Comparison of ENCODE assay signal across 11 cellular contexts in the genomic region with DNA sequence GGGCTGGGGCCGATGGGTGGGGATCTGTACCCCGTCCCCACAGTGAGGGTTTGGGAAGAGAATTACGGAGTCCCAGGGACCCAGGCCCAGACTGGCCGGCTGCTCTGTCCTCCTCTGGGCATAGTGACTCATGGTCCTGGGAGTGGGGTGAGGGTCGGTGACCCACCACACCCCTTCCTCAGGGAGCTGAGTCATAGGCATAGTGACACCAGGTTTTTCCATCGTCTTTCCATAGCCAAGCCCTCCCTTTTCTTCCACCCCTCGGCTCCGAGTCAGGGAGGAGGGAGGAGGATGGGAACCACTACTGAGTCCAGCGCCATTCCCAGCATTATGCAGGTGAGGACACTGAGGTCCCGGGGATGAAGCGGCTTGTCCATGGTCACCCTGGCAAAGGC. TPM values are rescaled to one million over a fixed set of nuclear protein-coding genes. Genes with fewer than 3 reads are reported as not detected.
DNase-seq lines count a peak whose midpoint lies in the region; ATAC-seq, FAIRE-seq and TF ChIP-seq lines count a peak whose summit lies in the region.
"Had no signal": no experiment of that assay in that cellular context is flagged by ENCODE, and none has a peak within 500 bp of the region (broad histone marks: within the 10 kb centered on the region; RNA-seq: fewer than 3 reads in every experiment).

No MANE protein-coding gene starts in this region.

- H3F3A ChIP-seq in PC-9 (ENCODE audit: insufficient read depth, low read depth) = peaks cover 19% of the 10 kb centered on the region; the same call in 1 of the 2 replicates

- no peak for FAIRE-seq in A549 (lab: Jason Lieb, UNC)

- TF ChIP-seq RAD21 in A549 (conservative IDR thresholded peaks at IDR 0.05 in 1 of 2, IDR thresholded peaks at IDR 0.05 in 1 of 2) = no peak

- H3K36me3 ChIP-seq in PC-9 (ENCODE audit: low read depth) (no peaks in the 10 kb centered on the region), fibroblast of lung (ENCODE audit: control insufficient read depth, insufficient read depth, low read length) (peaks cover 1% of the 10 kb centered on the region)

- no peaks in the 10 kb centered on the region for H3K36me3 Mint-ChIP-seq in neural crest cell (ENCODE audit: low read depth)

- TF ChIP-seq POLR2A in A549 (IDR thresholded peaks at IDR 0.05; ENCODE audit: low read length) = no peak

- no peaks in the 10 kb centered on the region for H3K27me3 Mint-ChIP-seq in neural crest cell (ENCODE audit: low read depth)

- no peak for TF ChIP-seq EP300 in A549 (IDR thresholded peaks at IDR 0.05)

- H3K4me3 ChIP-seq in A549 = no peak overlapping the region
- peak overlapping the region; percentile 46; the same call in 1 of the 2 replicates for H3K4me3 ChIP-seq in PC-9
- no peak overlapping the region for H3K4me3 ChIP-seq in fibroblast of lung (replicated peaks in 1 of 4; ENCODE audit: control extremely low read depth in 1 of 4, insufficient read depth in 1 of 4, low read depth in 3 of 4, low read length in 4 of 4)

- intact Hi-C loops in PC-9 (cut with micrococcal nuclease; ENCODE audit: unreplicated experiment) = loop anchor here (2.0 kb wide), 2 partner anchors 32 to 68 kb away; no protein-coding TSS in a partner anchor

- no peaks in the 10 kb centered on the region for H3K27me3 ChIP-seq in PC-9 (ENCODE audit: insufficient read depth, low read depth)
- no peaks in the 10 kb centered on the region for H3K27me3 ChIP-seq in fibroblast of lung (ENCODE audit: control insufficient read depth, insufficient read depth, low read length)

- WGBS in A549 (ENCODE audit: missing lambda C conversion rate) = 50% methylated on average over 5 of the region's 11 CpGs

- peaks cover 5% of the 10 kb centered on the region for H3K4me1 Mint-ChIP-seq in neural crest cell

- DNase-seq in A549 (ENCODE audit: low read depth in 1 of 2, low spot score in 1 of 2) = no peak
- DNase-seq in PC-9 = peak; percentile 59 to 77
- peak; percentile 47 to 63 for DNase-seq in fibroblast of lung (ENCODE audit: low read depth in 2 of 2)
- DNase-seq in neural crest cell (ENCODE audit: low read depth, low spot score) = no peak
- no peak for DNase-seq in cerebellum (ENCODE audit: low spot score)
- no peak for DNase-seq in NCI-H1436 treated with DMSO at 0.1 percent for 48 hours (lab: John Stamatoyannopoulos, UW)
- DNase-seq: central memory CD4-positive, alpha-beta T cell had no signal

- H3K4me3 Mint-ChIP-seq in neural crest cell = no peak overlapping the region

- no peaks in the 10 kb centered on the region for H3K79me2 ChIP-seq in PC-9 (ENCODE audit: low read depth)
- no peaks in the 10 kb centered on the region for H3K79me2 ChIP-seq in fibroblast of lung (ENCODE audit: control insufficient read depth, insufficient read depth, low read length)

- peak overlapping the region; percentile 58 for H3K9ac ChIP-seq in fibroblast of lung (ENCODE audit: insufficient read depth, low read length)

- H3K27ac ChIP-seq in A549 = peak overlapping the region in 1 of 2 experiments; percentile 67; a peak in 3 of 6 replicates
- peak overlapping the region; percentile 91 for H3K27ac ChIP-seq in PC-9
- H3K27ac ChIP-seq in fibroblast of lung (ENCODE audit: insufficient read depth, low read length) = peak overlapping the region; percentile 82

- no peaks in the 10 kb centered on the region for H3K9me3 Mint-ChIP-seq in neural crest cell

- no peak for TF ChIP-seq CTCF in A549 (IDR thresholded peaks at IDR 0.05)
- no peak for TF ChIP-seq CTCF in PC-9 (conservative IDR thresholded peaks at IDR 0.05)
- TF ChIP-seq CTCF in fibroblast of lung (conservative IDR thresholded peaks at IDR 0.05 in 1 of 2, IDR thresholded peaks at IDR 0.05 in 1 of 2; ENCODE audit: low read depth in 1 of 2, low read length in 2 of 2) = no peak
- TF ChIP-seq CTCF in neural crest cell (conservative IDR thresholded peaks at IDR 0.05) = no peak

- no TSS peak for BruUV-seq in PC-9 (replicated peaks; lab: Mats Ljungman, UMichigan)

- H4K20me1 ChIP-seq in PC-9 (ENCODE audit: insufficient read depth) (no peaks in the 10 kb centered on the region), fibroblast of lung (ENCODE audit: control insufficient read depth, extremely low read depth, insufficient read depth, low read length) (no peaks in the 10 kb centered on the region)

- no peaks in the 10 kb centered on the region for H3K9me2 ChIP-seq in PC-9 (ENCODE audit: insufficient read depth)

- ATAC-seq in A549 (no peak), HG03457 (IDR thresholded peaks at IDR 0.05; ENCODE audit: unreplicated experiment) (no peak), HG02623 (IDR thresholded peaks at IDR 0.05; ENCODE audit: unreplicated experiment) (no peak)

- CTCF ChIA-PET in A549 (lab: Yijun Ruan, JAX) (interaction anchor here (0.9 to 2.3 kb wide), 5 partner anchors 12 to 73 kb away, joined by 3 to 12 read pairs (median 5); no protein-coding TSS in a partner anchor), PC-9 (lab: Charles Lee) (interaction anchor here (0.7 kb wide), 1 partner anchor 44 kb away, joined by 3 read pairs; no protein-coding TSS in a partner anchor)

- H3K9me3 ChIP-seq in A549 = no peaks in the 10 kb centered on the region
- no peaks in the 10 kb centered on the region for H3K9me3 ChIP-seq in PC-9 (ENCODE audit: insufficient read depth, low read depth)
- no peaks in the 10 kb centered on the region for H3K9me3 ChIP-seq in fibroblast of lung (ENCODE audit: control insufficient read depth, insufficient read depth, low read depth, low read length)

- peak overlapping the region; percentile 62 for H3K27ac Mint-ChIP-seq in neural crest cell (ENCODE audit: unreplicated experiment)

- H2AFZ ChIP-seq in PC-9 = peak overlapping the region; percentile 70
- no peak overlapping the region for H2AFZ ChIP-seq in fibroblast of lung (ENCODE audit: low read length)

- H3K4me2 ChIP-seq in A549 (peak overlapping the region; percentile 43; the same call in 2 of the 3 replicates), PC-9 (peak overlapping the region; percentile 87), fibroblast of lung (ENCODE audit: extremely low read depth, insufficient read depth, low read length) (peak overlapping the region; percentile 40)

- POLR2A ChIA-PET in A549 (lab: Yijun Ruan, JAX) = no interaction called here
- POLR2A ChIA-PET in PC-9 (lab: Charles Lee; ENCODE audit: unreplicated experiment) = interaction anchor here (0.5 to 0.6 kb wide), 3 partner anchors 67 to 138 kb away, joined by 3 to 6 read pairs (median 6); no protein-coding TSS in a partner anchor

- peaks cover 20% of the 10 kb centered on the region for H3K4me1 ChIP-seq in A549
- peaks cover 30% of the 10 kb centered on the region for H3K4me1 ChIP-seq in PC-9 (replicated peaks; ENCODE audit: insufficient read depth)
- peaks cover 23% of the 10 kb centered on the region for H3K4me1 ChIP-seq in fibroblast of lung (ENCODE audit: control insufficient read depth, extremely low read depth, insufficient read depth, low read length)

TF ChIP-seq in A549, 52 proteins besides CTCF, POLR2A, EP300 and RAD21 (continues in another document):
- TF ChIP-seq ESRRA (IDR thresholded peaks at IDR 0.05; ENCODE audit: borderline replicate concordance, low read length) (no peak), CEBPB (IDR thresholded peaks at IDR 0.05) (no peak), TFCP2L1 (CRISPR knock-in tag; IDR thresholded peaks at IDR 0.05) (no peak), MYC (IDR thresholded peaks at IDR 0.05; ENCODE audit: borderline replicate concordance, low read length) (no peak), SREBF2 (IDR thresholded peaks at IDR 0.05) (no peak), HDAC2 (IDR thresholded peaks at IDR 0.05) (no peak), MAZ (IDR thresholded peaks at IDR 0.05; ENCODE audit: borderline replicate concordance, low read depth, low read length) (no peak), BHLHE40 (IDR thresholded peaks at IDR 0.05; ENCODE audit: low read depth, low read length) (no peak), KDM1A (IDR thresholded peaks at IDR 0.05; ENCODE audit: low read depth) (no peak), FOSB (CRISPR knock-in tag; IDR thresholded peaks at IDR 0.05) (no peak), RFX5 (IDR thresholded peaks at IDR 0.05) (no peak), BCL3 (IDR thresholded peaks at IDR 0.05) (no peak), HOXB5 (CRISPR knock-in tag; IDR thresholded peaks at IDR 0.05) (no peak), RCOR1 (IDR thresholded peaks at IDR 0.05; ENCODE audit: low read depth, low read length) (no peak)

RNA-seq across cellular contexts. Expression of gene CYP21A2, which starts 8.9 kb away (rescaled TPM):
- polyA plus RNA-seq in A549 (2011; rRNA removed) = not detected in 2 replicates
- not detected in 2 replicates for polyA plus RNA-seq in A549 (2012; cell fraction: cytosol; rRNA removed)
- 0.04 TPM in 1 of 2 replicates, not detected in the other for polyA plus RNA-seq in A549 (2012; cell fraction: nucleus; rRNA removed)
- not detected in 3 replicates for polyA plus RNA-seq in A549 (2017; fragmentation: RNase III; extraction: RNeasy Plus Mini Kit Qiagen cat#74134 plus additional on column Dnase treatment)
- polyA minus RNA-seq in A549 (2011; rRNA and poly(A)+ RNA removed) = not detected in 2 replicates
- 0.33 TPM in 1 of 2 replicates, not detected in the other for total RNA-seq in PC-9 (2021)
- total RNA-seq in fibroblast of lung = not detected in 2 replicates
- not detected in 2 replicates for polyA plus RNA-seq in fibroblast of lung
- polyA plus RNA-seq in fibroblast of lung (2012) = 0.09 and 0.34 TPM in 2 replicates
- polyA minus RNA-seq in fibroblast of lung (ENCODE audit: low replicate concordance) = not detected in 2 replicates
- 0.23 TPM in 2 replicates for total RNA-seq in neural crest cell
- total RNA-seq in cerebellum = 1.6 TPM
- total RNA-seq: kidney epithelial cell, urinary bladder had no signal

RNA-seq across cellular contexts. Expression of gene C4B, which starts 32.5 kb away (rescaled TPM):
- polyA plus RNA-seq in A549 (2011; rRNA removed) (1.2 and 1.3 TPM in 2 replicates), A549 (2017; fragmentation: RNase III; extraction: RNeasy Plus Mini Kit Qiagen cat#74134 plus additional on column Dnase treatment) (1.0 to 1.3 TPM (median 1.3 TPM) in 3 replicates), fibroblast of lung (4.9 and 16.2 TPM in 2 replicates)
- 1.00 and 1.4 TPM in 2 replicates for polyA plus RNA-seq in A549 (2012; cell fraction: cytosol; rRNA removed)
- polyA plus RNA-seq in A549 (2012; cell fraction: nucleus; rRNA removed) = 6.1 TPM in 2 replicates
- polyA minus RNA-seq in A549 (2011; rRNA and poly(A)+ RNA removed) = 1.1 and 1.2 TPM in 2 replicates
- total RNA-seq in PC-9 (2021) (7.5 and 8.3 TPM in 2 replicates), fibroblast of lung (19.0 and 43.9 TPM in 2 replicates), neural crest cell (5.3 and 6.7 TPM in 2 replicates), cerebellum (8.6 TPM)
- 8.8 and 33.8 TPM in 2 replicates for polyA plus RNA-seq in fibroblast of lung (2012)
- polyA minus RNA-seq in fibroblast of lung (ENCODE audit: low replicate concordance) = 15.1 and 51.9 TPM in 2 replicates

Comparison
In these comparisons a context has a peak if more than half of its experiments do, and no peak if none do; other contexts are left out.
1. DNase-seq: peak in PC-9 (2 of 2) and fibroblast of lung (2 of 2); none in A549 (0 of 2), neural crest cell (single experiment), cerebellum (single experiment) and NCI-H1436 treated with DMSO at 0.1 percent for 48 hours (single experiment).
2. Peak in every context shown above with its lines, with median percentiles within 50 percentile points of each other: H3K4me2 ChIP-seq.